Comparison of ENCODE assay signal across 33 cellular contexts in genomic region chr22:49489821-49490220, GRCh38.
"Had no signal": no experiment of that assay in that cellular context is flagged by ENCODE, and none has a peak within 500 bp of the region (broad histone marks: within the 10 kb centered on the region; RNA-seq: fewer than 3 reads in every experiment).

No MANE protein-coding gene starts in this region.

- H3K27ac Mint-ChIP-seq: activated B cell treated with CpG ODN at 0.5 μM for 24 hours; activated naive CD4-positive, alpha-beta T cell treated with anti-CD3 and anti-CD28 coated beads for 36 hours; activated naive CD4-positive, alpha-beta T cell treated with anti-CD3 and anti-CD28 coated beads, Interleukin-2, amount 50 U/mL, for 24 hours; activated naive CD8-positive, alpha-beta T cell treated with anti-CD3 and anti-CD28 coated beads for 36 hours; activated naive CD8-positive, alpha-beta T cell treated with anti-CD3 and anti-CD28 coated beads, Interleukin-2, amount 50 U/mL, for 24 hours; activated T-helper 1 cell treated with anti-CD3 and anti-CD28 coated beads, Interleukin-12 subunit alpha, Interleukin-12 subunit beta, Interleukin-2, Interleukin-4 antibody, amounts not matched to agents 30 ng/mL and 10 ng/mL and 1 ng/mL, durations not matched to agents 14 hours and 24 hours and 36 hours; activated T-helper 2 cell treated with anti-CD3 and anti-CD28 coated beads, Interferon-gamma antibody, Interleukin-2, Interleukin-4, amounts not matched to agents 10 μg/mL and 5 μg/mL and 100 μg/mL, durations not matched to agents 14 hours and 24 hours and 36 hours; dendritic cell treated with granulocyte-macrophage colony-stimulating factor and Interleukin-4, amounts not matched to agents 40 ng/mL and 50 ng/mL, for 4 days; endodermal cell; T-cell; T-helper 1 cell treated with Interleukin-12 subunit alpha and Interleukin-12 subunit beta and Interleukin-4 antibody, amounts not matched to agents 30 μg/mL and 1 μg/mL, for 36 hours; T-helper 2 cell treated with Interferon-gamma antibody and Interleukin-4, amounts not matched to agents 5 μg/mL and 100 μg/mL, for 36 hours had no signal

- H3K27me3 Mint-ChIP-seq: activated B cell treated with CpG ODN at 0.5 μM for 24 hours; activated naive CD4-positive, alpha-beta T cell treated with anti-CD3 and anti-CD28 coated beads, Interleukin-2, amount 50 U/mL, for 24 hours; activated naive CD8-positive, alpha-beta T cell treated with anti-CD3 and anti-CD28 coated beads for 36 hours; activated naive CD8-positive, alpha-beta T cell treated with anti-CD3 and anti-CD28 coated beads, Interleukin-2, amount 50 U/mL, for 24 hours; dendritic cell treated with granulocyte-macrophage colony-stimulating factor and Interleukin-4, amounts not matched to agents 40 ng/mL and 50 ng/mL, for 4 days; T-cell had no signal

- H3K4me3 ChIP-seq: adrenal gland, body of pancreas, coronary artery, dorsolateral prefrontal cortex had no signal

- ATAC-seq: activated CD4-positive, CD25-positive, alpha-beta regulatory T cell treated with anti-CD3 and anti-CD28 coated beads, Interleukin-2, amount 50 U/mL, for 24 hours; activated naive CD8-positive, alpha-beta T cell treated with anti-CD3 and anti-CD28 coated beads, Interleukin-2, amount 50 U/mL, for 24 hours; body of pancreas; esophagus mucosa; T-cell had no signal

- H3K4me1 Mint-ChIP-seq: activated B cell treated with CpG ODN at 0.5 μM for 24 hours; activated naive CD4-positive, alpha-beta T cell treated with anti-CD3 and anti-CD28 coated beads, Interleukin-2, amount 50 U/mL, for 24 hours; activated naive CD8-positive, alpha-beta T cell treated with anti-CD3 and anti-CD28 coated beads for 36 hours; activated naive CD8-positive, alpha-beta T cell treated with anti-CD3 and anti-CD28 coated beads, Interleukin-2, amount 50 U/mL, for 24 hours had no signal

- H3K36me3 Mint-ChIP-seq: activated naive CD4-positive, alpha-beta T cell treated with anti-CD3 and anti-CD28 coated beads, Interleukin-2, amount 50 U/mL, for 24 hours; activated naive CD8-positive, alpha-beta T cell treated with anti-CD3 and anti-CD28 coated beads for 36 hours; T-cell had no signal

- H3K4me3 Mint-ChIP-seq: activated B cell treated with CpG ODN at 0.5 μM for 24 hours; activated naive CD4-positive, alpha-beta T cell treated with anti-CD3 and anti-CD28 coated beads for 36 hours; activated naive CD4-positive, alpha-beta T cell treated with anti-CD3 and anti-CD28 coated beads, Interleukin-2, amount 50 U/mL, for 24 hours; activated naive CD8-positive, alpha-beta T cell treated with anti-CD3 and anti-CD28 coated beads for 36 hours; activated naive CD8-positive, alpha-beta T cell treated with anti-CD3 and anti-CD28 coated beads, Interleukin-2, amount 50 U/mL, for 24 hours; activated T-helper 1 cell treated with anti-CD3 and anti-CD28 coated beads, Interleukin-12 subunit alpha, Interleukin-12 subunit beta, Interleukin-2, Interleukin-4 antibody, amounts not matched to agents 30 ng/mL and 10 ng/mL and 1 ng/mL, durations not matched to agents 14 hours and 24 hours and 36 hours; dendritic cell treated with granulocyte-macrophage colony-stimulating factor and Interleukin-4, amounts not matched to agents 40 ng/mL and 50 ng/mL, for 4 days; endodermal cell; T-cell; T-helper 1 cell treated with Interleukin-12 subunit alpha and Interleukin-12 subunit beta and Interleukin-4 antibody, amounts not matched to agents 30 μg/mL and 1 μg/mL, for 36 hours; T-helper 2 cell treated with Interferon-gamma antibody and Interleukin-4, amounts not matched to agents 5 μg/mL and 100 μg/mL, for 36 hours had no signal

- H3K9me3 Mint-ChIP-seq: activated B cell treated with CpG ODN at 0.5 μM for 24 hours; activated naive CD4-positive, alpha-beta T cell treated with anti-CD3 and anti-CD28 coated beads for 36 hours; activated naive CD4-positive, alpha-beta T cell treated with anti-CD3 and anti-CD28 coated beads, Interleukin-2, amount 50 U/mL, for 24 hours; activated naive CD8-positive, alpha-beta T cell treated with anti-CD3 and anti-CD28 coated beads for 36 hours; activated naive CD8-positive, alpha-beta T cell treated with anti-CD3 and anti-CD28 coated beads, Interleukin-2, amount 50 U/mL, for 24 hours; activated T-helper 1 cell treated with anti-CD3 and anti-CD28 coated beads, Interleukin-12 subunit alpha, Interleukin-12 subunit beta, Interleukin-2, Interleukin-4 antibody, amounts not matched to agents 30 ng/mL and 10 ng/mL and 1 ng/mL, durations not matched to agents 14 hours and 24 hours and 36 hours; activated T-helper 2 cell treated with anti-CD3 and anti-CD28 coated beads, Interferon-gamma antibody, Interleukin-2, Interleukin-4, amounts not matched to agents 10 μg/mL and 5 μg/mL and 100 μg/mL, durations not matched to agents 14 hours and 24 hours and 36 hours; dendritic cell treated with granulocyte-macrophage colony-stimulating factor and Interleukin-4, amounts not matched to agents 40 ng/mL and 50 ng/mL, for 4 days; endodermal cell; T-cell; T-helper 1 cell treated with Interleukin-12 subunit alpha and Interleukin-12 subunit beta and Interleukin-4 antibody, amounts not matched to agents 30 μg/mL and 1 μg/mL, for 36 hours; T-helper 2 cell treated with Interferon-gamma antibody and Interleukin-4, amounts not matched to agents 5 μg/mL and 100 μg/mL, for 36 hours had no signal

- DNase-seq: activated B cell treated with CpG ODN at 0.5 μM for 24 hours; activated CD4-positive, alpha-beta T cell treated with anti-CD3 and anti-CD28 coated beads for 48 hours; activated CD4-positive, alpha-beta T cell treated with anti-CD3 and anti-CD28 coated beads, Interleukin-2, amount 50 U/mL, for 1 hour; activated CD4-positive, alpha-beta T cell treated with anti-CD3 and anti-CD28 coated beads, Interleukin-2, amount 50 U/mL, for 48 hours; activated effector memory CD4-positive, alpha-beta T cell treated with anti-CD3 and anti-CD28 coated beads, Interleukin-2, amount 50 U/mL, for 16 hours; activated naive CD4-positive, alpha-beta T cell treated with anti-CD3 and anti-CD28 coated beads for 36 hours; activated naive CD8-positive, alpha-beta T cell treated with anti-CD3 and anti-CD28 coated beads for 36 hours; activated naive CD8-positive, alpha-beta T cell treated with anti-CD3 and anti-CD28 coated beads, Interleukin-2, amount 50 U/mL, for 24 hours; activated T-cell treated with anti-CD3 and anti-CD28 coated beads, Interleukin-2, amount 50 U/mL, for 1 hour; activated T-cell treated with anti-CD3 and anti-CD28 coated beads, Interleukin-2, amount 50 U/mL, for 48 hours; amygdala; aorta; body of pancreas; central memory CD4-positive, alpha-beta T cell; cerebellar nuclear complex; dorsolateral prefrontal cortex; effector memory CD4-positive, alpha-beta T cell; endodermal cell; foreskin fibroblast; SW 1271; T-cell; T1000; WERI-Rb-1 had no signal
